ENCODE assay signal across 1 cellular context in genomic region chr3:133269393-133269792, GRCh38.
A peak's percentile ranks its signal among the peaks of the same experiment; 100 is the strongest.
TF ChIP-seq lines count a peak whose summit lies in the region.

No MANE protein-coding gene starts in this region.

TF ChIP-seq in HEK293, 187 proteins besides CTCF, POLR2A, EP300 and RAD21 (continued from another document):
- no peak for TF ChIP-seq ZBTB49 (tag by site-specific recombination; IDR thresholded peaks at IDR 0.05; ENCODE audit: low read depth)
- no peak for TF ChIP-seq ZNF747 (tag by site-specific recombination; IDR thresholded peaks at IDR 0.05)
- TF ChIP-seq ZNF341 (tag by site-specific recombination; IDR thresholded peaks at IDR 0.05; ENCODE audit: low read depth), result peak; percentile 65
- peak; percentile 60 for TF ChIP-seq FEZF1 (tag by site-specific recombination; IDR thresholded peaks at IDR 0.05)
- TF ChIP-seq ZNF624 (tag by site-specific recombination; IDR thresholded peaks at IDR 0.05), result no peak
- TF ChIP-seq ZNF558 (tag by site-specific recombination; IDR thresholded peaks at IDR 0.05), result no peak
- no peak for TF ChIP-seq ZNF549 (tag by site-specific recombination; IDR thresholded peaks at IDR 0.05)
- peak; percentile 91 for TF ChIP-seq GLIS1 (tag by site-specific recombination; IDR thresholded peaks at IDR 0.05)
- TF ChIP-seq ATF2 (tag by site-specific recombination; IDR thresholded peaks at IDR 0.05; ENCODE audit: low read depth), result no peak
- 0 out of 2 replicates have a peak, but pooled peaks have one; percentile 29 for TF ChIP-seq SP7 (tag by site-specific recombination; IDR thresholded peaks at IDR 0.05)
- TF ChIP-seq ZFP3 (tag by site-specific recombination; IDR thresholded peaks at IDR 0.05; ENCODE audit: low read depth), result no peak
- TF ChIP-seq PRDM1 (tag by site-specific recombination; IDR thresholded peaks at IDR 0.05), result no peak
- TF ChIP-seq MZF1 (tag by site-specific recombination; IDR thresholded peaks at IDR 0.05; ENCODE audit: borderline replicate concordance), result no peak
- no peak for TF ChIP-seq KLF17 (tag by site-specific recombination; IDR thresholded peaks at IDR 0.05)
- TF ChIP-seq PBX3 (CRISPR knock-in tag; IDR thresholded peaks at IDR 0.05), result no peak
- TF ChIP-seq ZNF18 (tag by site-specific recombination; IDR thresholded peaks at IDR 0.05), result peak; percentile 17; the same call in 1 of the 2 replicates
- TF ChIP-seq ZNF148 (tag by site-specific recombination; IDR thresholded peaks at IDR 0.05; ENCODE audit: borderline replicate concordance), result no peak
- TF ChIP-seq GFI1B (tag by site-specific recombination; IDR thresholded peaks at IDR 0.05), result no peak
- peak; percentile 83 for TF ChIP-seq OSR2 (tag by site-specific recombination; IDR thresholded peaks at IDR 0.05)
- no peak for TF ChIP-seq ZNF19 (tag by site-specific recombination; IDR thresholded peaks at IDR 0.05; ENCODE audit: low read depth)
- TF ChIP-seq ZNF580 (tag by site-specific recombination; IDR thresholded peaks at IDR 0.05), result no peak
- TF ChIP-seq ZNF26 (tag by site-specific recombination; IDR thresholded peaks at IDR 0.05), result no peak
- no peak for TF ChIP-seq ZNF37A (tag by site-specific recombination; IDR thresholded peaks at IDR 0.05)
- TF ChIP-seq ZNF223 (tag by site-specific recombination; IDR thresholded peaks at IDR 0.05), result no peak
- TF ChIP-seq REPIN1 (tag by site-specific recombination; IDR thresholded peaks at IDR 0.05; ENCODE audit: low read depth), result no peak
- TF ChIP-seq ZNF654 (tag by site-specific recombination; IDR thresholded peaks at IDR 0.05; ENCODE audit: low read depth), result no peak
- TF ChIP-seq EGR2 (tag by site-specific recombination; IDR thresholded peaks at IDR 0.05; ENCODE audit: low read depth), result no peak
- no peak for TF ChIP-seq ZNF404 (tag by site-specific recombination; IDR thresholded peaks at IDR 0.05)
- TF ChIP-seq ZNF555 (tag by site-specific recombination; conservative IDR thresholded peaks at IDR 0.05), result no peak
- peak; percentile 59; the same call in 1 of the 2 replicates for TF ChIP-seq WT1 (tag by site-specific recombination; IDR thresholded peaks at IDR 0.05)
- TF ChIP-seq ZBTB6 (tag by site-specific recombination; IDR thresholded peaks at IDR 0.05), result 0 out of 2 replicates have a peak, but pooled peaks have one; percentile 18
- TF ChIP-seq ZNF677 (tag by site-specific recombination; IDR thresholded peaks at IDR 0.05), result no peak
- TF ChIP-seq SCRT1 (tag by site-specific recombination; IDR thresholded peaks at IDR 0.05; ENCODE audit: borderline replicate concordance), result no peak
